Comparison of ENCODE assay signal across 25 cellular contexts in genomic region chr1:228471154-228471761, GRCh38. TPM values are rescaled to one million over a fixed set of nuclear protein-coding genes. Genes with fewer than 3 reads are reported as not detected.
"Had no signal": no experiment of that assay in that cellular context is flagged by ENCODE, and none has a peak within 500 bp of the region (broad histone marks: within the 10 kb centered on the region; RNA-seq: fewer than 3 reads in every experiment).

No MANE protein-coding gene starts in this region.

- H3K9me3 Mint-ChIP-seq: activated naive CD4-positive, alpha-beta T cell treated with anti-CD3 and anti-CD28 coated beads for 36 hours; activated T-cell treated with anti-CD3 and anti-CD28 coated beads, Interleukin-2, amount 50 U/mL, for 24 hours; activated T-helper 17 cell treated with anti-CD3 and anti-CD28 coated beads, Interleukin-2, amount 50 U/mL, for 72 hours; nephron; T-helper 2 cell treated with Interferon-gamma antibody and Interleukin-4, amounts not matched to agents 5 μg/mL and 100 μg/mL, for 36 hours had no signal

- H3K4me1 Mint-ChIP-seq: nephron had no signal

- H3K27me3 ChIP-seq: right lobe of liver had no signal

- H3K9me3 ChIP-seq: gastroesophageal sphincter, left ventricle myocardium inferior, ovary, right lobe of liver, suprapubic skin, tibial artery had no signal

- ATAC-seq: gastroesophageal sphincter had no signal

- H3K27me3 Mint-ChIP-seq: activated T-helper 17 cell treated with anti-CD3 and anti-CD28 coated beads, Interleukin-2, amount 50 U/mL, for 72 hours had no signal

- H3K4me3 Mint-ChIP-seq: activated CD4-positive, alpha-beta T cell treated with anti-CD3 and anti-CD28 coated beads for 36 hours; activated naive CD4-positive, alpha-beta T cell treated with anti-CD3 and anti-CD28 coated beads for 36 hours; activated T-cell treated with anti-CD3 and anti-CD28 coated beads, Interleukin-2, amount 50 U/mL, for 24 hours; activated T-helper 17 cell treated with anti-CD3 and anti-CD28 coated beads, Interleukin-2, amount 50 U/mL, for 72 hours; nephron; T-helper 2 cell treated with Interferon-gamma antibody and Interleukin-4, amounts not matched to agents 5 μg/mL and 100 μg/mL, for 36 hours had no signal

- H3K27ac ChIP-seq: gastroesophageal sphincter, hepatocyte, left ventricle myocardium inferior, ovary, right lobe of liver, skin epidermis, suprapubic skin, tibial artery had no signal

- DNase-seq: activated CD4-positive, alpha-beta T cell treated with anti-CD3 and anti-CD28 coated beads, Interleukin-2, amount 50 U/mL, for 48 hours; activated CD4-positive, CD25-positive, alpha-beta regulatory T cell; activated CD8-positive, alpha-beta memory T cell treated with anti-CD3 and anti-CD28 coated beads, Interleukin-2, amount 50 U/mL, for 4 hours; activated T-cell treated with anti-CD3 and anti-CD28 coated beads, Interleukin-2, amount 50 U/mL, for 24 hours; amygdala; islet precursor cell; left ventricle myocardium inferior; ovary; stimulated activated CD4-positive, alpha-beta T cell treated with anti-CD3 and anti-CD28 coated beads, Interleukin-4, amount 100 ng/mL, for 4 hours; stimulated activated CD8-positive, alpha-beta memory T cell treated with anti-CD3 and anti-CD28 coated beads, Interleukin-4, amount 100 ng/mL, for 48 hours; stimulated activated naive CD4-positive, alpha-beta T cell; tibial artery had no signal

- H2AFZ ChIP-seq: hepatocyte had no signal

- H3K27ac Mint-ChIP-seq: activated CD4-positive, alpha-beta T cell treated with anti-CD3 and anti-CD28 coated beads for 36 hours; activated naive CD4-positive, alpha-beta T cell treated with anti-CD3 and anti-CD28 coated beads for 36 hours; activated T-cell treated with anti-CD3 and anti-CD28 coated beads, Interleukin-2, amount 50 U/mL, for 24 hours; activated T-helper 17 cell treated with anti-CD3 and anti-CD28 coated beads, Interleukin-2, amount 50 U/mL, for 72 hours; nephron; progenitor cell of endocrine pancreas had no signal

- H3K36me3 ChIP-seq: gastroesophageal sphincter, left ventricle myocardium inferior, ovary, right lobe of liver, suprapubic skin, tibial artery had no signal

- H3K4me1 ChIP-seq: gastroesophageal sphincter, left ventricle myocardium inferior, right lobe of liver, tibial artery had no signal

- H3K79me2 ChIP-seq: hepatocyte had no signal

- H3K4me2 ChIP-seq: hepatocyte had no signal

- H3K4me3 ChIP-seq: gastroesophageal sphincter, hepatocyte, left ventricle myocardium inferior, ovary, right lobe of liver, skin epidermis, suprapubic skin, tibial artery had no signal

RNA-seq across cellular contexts. Expression of gene TRIM17, which starts 54.6 kb away (rescaled TPM):
- total RNA-seq: endothelial cell of umbilical vein, gastroesophageal sphincter, lung microvascular endothelial cell, right lobe of liver had no signal
